ENCODE assay signal across 9 cellular contexts in the genomic region with DNA sequence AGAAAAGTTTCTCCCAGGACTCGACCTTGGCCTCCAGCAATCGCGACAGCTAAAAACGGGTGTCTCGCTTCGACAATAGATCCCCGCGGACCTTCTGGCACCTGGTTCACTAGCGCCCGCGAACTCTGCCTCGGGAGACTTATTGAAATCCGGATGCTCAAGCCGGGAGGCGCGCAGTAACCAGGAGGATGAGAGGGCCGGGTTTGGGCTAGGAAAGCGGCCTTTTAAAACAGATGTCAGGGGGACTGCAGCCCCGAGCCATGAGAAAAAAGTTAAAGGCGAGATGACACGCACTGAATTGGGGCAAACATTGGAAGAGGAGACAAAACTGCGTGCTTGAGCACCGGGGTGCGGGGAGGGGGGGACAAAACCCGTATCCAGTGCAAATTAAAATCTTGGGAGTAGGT. TPM values are rescaled to one million over a fixed set of nuclear protein-coding genes. Genes with fewer than 3 reads are reported as not detected.
DNase-seq lines count a peak whose midpoint lies in the region; ATAC-seq, FAIRE-seq and TF ChIP-seq lines count a peak whose summit lies in the region.
"Had no signal": no experiment of that assay in that cellular context is flagged by ENCODE, and none has a peak within 500 bp of the region (broad histone marks: within the 10 kb centered on the region; RNA-seq: fewer than 3 reads in every experiment).

No MANE protein-coding gene starts in this region.

- H3K36me3 Mint-ChIP-seq in Caco-2 (ENCODE audit: insufficient read depth, unreplicated experiment) (no peaks in the 10 kb centered on the region), WTC11 (no peaks in the 10 kb centered on the region)

- peak overlapping the region; percentile 71 for H2AFZ ChIP-seq in parathyroid adenoma
- no peak overlapping the region for H2AFZ ChIP-seq in PC-3 (ENCODE audit: low read length)

- H3K4me3 Mint-ChIP-seq in Caco-2 (ENCODE audit: unreplicated experiment): peak overlapping the region; percentile 86
- H3K4me3 Mint-ChIP-seq in WTC11: peak overlapping the region; percentile 74

- H3K27me3 Mint-ChIP-seq in Caco-2 (ENCODE audit: insufficient read depth, unreplicated experiment) (peaks cover 11% of the 10 kb centered on the region), WTC11 (ENCODE audit: low read depth) (peaks cover 97% of the 10 kb centered on the region)

- intact Hi-C loops in Caco-2 (cut with micrococcal nuclease; ENCODE audit: unreplicated experiment): loop anchor here (1.0 kb wide), 5 partner anchors 18 to 202 kb away; no protein-coding TSS in a partner anchor
- intact Hi-C loops in PC-3 (cut with micrococcal nuclease): no loop called here

- no peak for ATAC-seq in WTC11
- ATAC-seq in PC-3: no peak
- ATAC-seq: GM12878 had no signal

- H3K4me3 ChIP-seq in Caco-2 (ENCODE audit: low read depth, low read length) (peak overlapping the region; percentile 78), fibroblast of villous mesenchyme (ENCODE audit: low read depth, low read length) (peak overlapping the region; percentile 96), parathyroid adenoma (ENCODE audit: low read depth, low read length) (peak overlapping the region; percentile 40), PC-3 (ENCODE audit: low read length) (no peak overlapping the region)
- H3K4me3 ChIP-seq: GM12878 had no signal

- H3K36me3 ChIP-seq in Caco-2 (ENCODE audit: control insufficient read depth, insufficient read depth, low read length) (peaks cover 3% of the 10 kb centered on the region), parathyroid adenoma (ENCODE audit: control insufficient read depth, insufficient read depth, low read length) (no peaks in the 10 kb centered on the region), PC-3 (ENCODE audit: low read depth, low read length) (no peaks in the 10 kb centered on the region)

- H3K4me1 Mint-ChIP-seq in Caco-2 (ENCODE audit: low read depth, unreplicated experiment): peaks cover 16% of the 10 kb centered on the region
- H3K4me1 Mint-ChIP-seq in WTC11: peaks cover 23% of the 10 kb centered on the region

- TF ChIP-seq CTCF in Caco-2 (IDR thresholded peaks at IDR 0.05; ENCODE audit: insufficient read depth in 1 of 2, low read depth in 1 of 2, low read length in 1 of 2, severe bottlenecking in 1 of 2, unreplicated experiment in 1 of 2): no peak
- TF ChIP-seq CTCF in WTC11 (IDR thresholded peaks at IDR 0.05): no peak
- TF ChIP-seq CTCF in fibroblast of villous mesenchyme (IDR thresholded peaks at IDR 0.05; ENCODE audit: insufficient read depth, low read depth, low read length): no peak
- TF ChIP-seq CTCF in parathyroid adenoma (IDR thresholded peaks at IDR 0.05): no peak
- TF ChIP-seq CTCF in PC-3 (conservative IDR thresholded peaks at IDR 0.05; ENCODE audit: low read depth, low read length): no peak

- FAIRE-seq in GM12891 (lab: Jason Lieb, UNC): no peak
- FAIRE-seq: GM12878 had no signal

- peak overlapping the region; percentile 78 for H3K27ac ChIP-seq in parathyroid adenoma
- H3K27ac ChIP-seq in PC-3 (ENCODE audit: low read length): no peak overlapping the region

- H3K27ac Mint-ChIP-seq in Caco-2 (ENCODE audit: unreplicated experiment) (no peak overlapping the region), WTC11 (no peak overlapping the region)

- H4K20me1 ChIP-seq in PC-3 (ENCODE audit: low read length): no peaks in the 10 kb centered on the region

- no peak overlapping the region for H3K9ac ChIP-seq in parathyroid adenoma
- H3K9ac ChIP-seq in PC-3 (ENCODE audit: low read length): no peak overlapping the region

- H3K4me2 ChIP-seq in parathyroid adenoma (ENCODE audit: low read length) (peak overlapping the region; percentile 68), PC-3 (ENCODE audit: low read length) (no peak overlapping the region)

- DNase-seq in Caco-2: no peak
- DNase-seq in WTC11 (ENCODE audit: low spot score): peak; percentile 24
- DNase-seq in fibroblast of villous mesenchyme (ENCODE audit: low read depth): peak; percentile 44
- no peak for DNase-seq in PC-3
- no peak for DNase-seq in stimulated activated CD4-positive, alpha-beta T cell treated with anti-CD3 and anti-CD28 coated beads, Interleukin-12 subunit alpha, Interleukin-12 subunit beta, amount 100 ng/mL, for 4 hours
- DNase-seq in SIG-M5 treated with dmso at 0.1 percent for 504 hours (lab: John Stamatoyannopoulos, UW; ENCODE audit: unreplicated experiment): no peak
- DNase-seq in GM12891 (ENCODE audit: insufficient read length, low spot score): no peak

- no peak for TF ChIP-seq POLR2A in GM12891 (IDR thresholded peaks at IDR 0.05; ENCODE audit: low read depth, low read length)

- peaks cover 20% of the 10 kb centered on the region for H3K79me2 ChIP-seq in parathyroid adenoma
- H3K79me2 ChIP-seq in PC-3 (ENCODE audit: low read length): no peaks in the 10 kb centered on the region

- H3K9me3 Mint-ChIP-seq in Caco-2 (ENCODE audit: unreplicated experiment) (no peaks in the 10 kb centered on the region), WTC11 (no peaks in the 10 kb centered on the region)

- BruUV-seq in Caco-2 (replicated peaks; lab: Mats Ljungman, UMichigan) (no TSS peak), PC-3 (replicated peaks; lab: Mats Ljungman, UMichigan) (no TSS peak)

- H3K27me3 ChIP-seq in Caco-2 (replicated peaks; ENCODE audit: control insufficient read depth, insufficient read depth, low read length) (no peaks in the 10 kb centered on the region), parathyroid adenoma (ENCODE audit: control insufficient read depth, insufficient read depth, low read length) (no peaks in the 10 kb centered on the region), PC-3 (ENCODE audit: low read length) (peaks cover 94% of the 10 kb centered on the region)

- no peaks in the 10 kb centered on the region for H3F3A ChIP-seq in PC-3 (ENCODE audit: low read length, unreplicated experiment)

- H3K9me3 ChIP-seq in Caco-2 (no peaks in the 10 kb centered on the region), parathyroid adenoma (ENCODE audit: control insufficient read depth, low read length) (no peaks in the 10 kb centered on the region), PC-3 (ENCODE audit: low read length) (no peaks in the 10 kb centered on the region)

- CTCF ChIA-PET in Caco-2 (lab: Charles Lee): interaction anchor here (0.6 to 2.7 kb wide), 13 partner anchors 10 to 203 kb away, joined by 3 to 20 read pairs (median 4); no protein-coding TSS in a partner anchor
- CTCF ChIA-PET in WTC11 (lab: Charles Lee): interaction anchor here (0.9 to 4.0 kb wide), 11 partner anchors 12 to 204 kb away, joined by 3 to 29 read pairs (median 4); partner anchors contain the start of gene HTR3A
- CTCF ChIA-PET in PC-3 (lab: Charles Lee): no interaction called here

- no peaks in the 10 kb centered on the region for H3K9me2 ChIP-seq in PC-3 (replicated peaks; ENCODE audit: low read length)

- H3K4me1 ChIP-seq in Caco-2 (peaks cover 10% of the 10 kb centered on the region; the same call in 1 of the 2 replicates), parathyroid adenoma (no peaks in the 10 kb centered on the region), PC-3 (ENCODE audit: insufficient read depth, low read length) (no peaks in the 10 kb centered on the region)

- POLR2A ChIA-PET in Caco-2 (lab: Charles Lee) (no interaction called here), WTC11 (lab: Charles Lee) (interaction anchor here (0.6 kb wide), 1 partner anchor 109 kb away, joined by 7 read pairs; no protein-coding TSS in a partner anchor), PC-3 (lab: Charles Lee; ENCODE audit: unreplicated experiment) (no interaction called here)

TF ChIP-seq in WTC11, 78 proteins besides CTCF, POLR2A, EP300 and RAD21:
- no peak for TF ChIP-seq FOXK1 (CRISPR knock-in tag; IDR thresholded peaks at IDR 0.05)
- no peak for TF ChIP-seq RELA (CRISPR knock-in tag; IDR thresholded peaks at IDR 0.05; ENCODE audit: borderline replicate concordance)
- TF ChIP-seq ZNF423 (CRISPR knock-in tag; IDR thresholded peaks at IDR 0.05): no peak
- TF ChIP-seq NR3C1 (CRISPR knock-in tag; conservative IDR thresholded peaks at IDR 0.05; ENCODE audit: low read depth): no peak
- no peak for TF ChIP-seq NFYB (CRISPR knock-in tag; conservative IDR thresholded peaks at IDR 0.05; ENCODE audit: low read depth)

TF ChIP-seq in GM12891, 5 proteins besides CTCF, POLR2A, EP300 and RAD21:
- TF ChIP-seq SPI1 (IDR thresholded peaks at IDR 0.05; ENCODE audit: low read depth, low read length) (no peak), PAX5 (IDR thresholded peaks at IDR 0.05; ENCODE audit: insufficient read depth, low read length, severe bottlenecking) (no peak)

RNA-seq across cellular contexts. Expression of gene ZBTB16, which starts 0.6 kb away (rescaled TPM):
- total RNA-seq in Caco-2 (2022) (10.6 and 12.7 TPM in 2 replicates), WTC11 (2021) (0.34 to 0.57 TPM (median 0.55 TPM) in 3 replicates), fibroblast of villous mesenchyme (0.32 and 0.86 TPM in 2 replicates), PC-3 (2014; rRNA removed) (not detected in 2 replicates)
- not detected for polyA plus RNA-seq in GM12891 (2012; ENCODE audit: low read depth, missing spikeins)
- polyA plus RNA-seq: GM12878 had no signal

Comparison
In these comparisons a context has a peak if more than half of its experiments do, and no peak if none do; other contexts are left out.
1. DNase-seq: peak in WTC11 (single experiment) and fibroblast of villous mesenchyme (single experiment); none in Caco-2 (0 of 2), PC-3 (single experiment), stimulated activated CD4-positive, alpha-beta T cell treated with anti-CD3 and anti-CD28 coated beads, Interleukin-12 subunit alpha, Interleukin-12 subunit beta, amount 100 ng/mL, for 4 hours (single experiment), SIG-M5 treated with dmso at 0.1 percent for 504 hours (single experiment) and GM12891 (single experiment).